Comparison of ENCODE assay signal across 8 cellular contexts in genomic region chr6:132161283-132161682, GRCh38.
DNase-seq lines count a peak whose midpoint lies in the region; ATAC-seq and TF ChIP-seq lines count a peak whose summit lies in the region.

No MANE protein-coding gene starts in this region.

- H3K27ac Mint-ChIP-seq in HFFc6 = no peak overlapping the region

- ATAC-seq in left lung (peak; percentile 81), HG02571 (IDR thresholded peaks at IDR 0.05; ENCODE audit: unreplicated experiment) (no peak)

- no peaks in the 10 kb centered on the region for H3K9me3 Mint-ChIP-seq in HFFc6

- H3K4me1 Mint-ChIP-seq in HFFc6 (ENCODE audit: low read depth) = peaks cover 32% of the 10 kb centered on the region

- no peak overlapping the region for H3K4me3 Mint-ChIP-seq in HFFc6

- no peak overlapping the region for H3K27ac ChIP-seq in A673 (ENCODE audit: low read depth, low read length, poor library complexity, severe bottlenecking)
- H3K27ac ChIP-seq in brain microvascular endothelial cell = no peak overlapping the region
- H3K27ac ChIP-seq in left lung = no peak overlapping the region

- CTCF ChIA-PET in A673 (lab: Charles Lee) = interaction anchor here (0.6 kb wide), 1 partner anchor 260 kb away, joined by 4 read pairs; no protein-coding TSS in a partner anchor

- H3K4me3 ChIP-seq in A673 (ENCODE audit: low read depth, low read length, poor library complexity, severe bottlenecking) (no peak overlapping the region), brain microvascular endothelial cell (ENCODE audit: low read depth, low read length) (no peak overlapping the region), left lung (no peak overlapping the region)

- H3K27me3 Mint-ChIP-seq in HFFc6 (ENCODE audit: insufficient read depth) = no peaks in the 10 kb centered on the region

- peak; percentile 64 for DNase-seq in A673 (ENCODE audit: low spot score)
- DNase-seq in HFFc6 = peak; percentile 59
- peak; percentile 75 for DNase-seq in brain microvascular endothelial cell
- DNase-seq in left lung = no peak
- no peak for DNase-seq in activated CD4-positive, alpha-beta T cell treated with anti-CD3 and anti-CD28 coated beads, Interleukin-2, amount 50 U/mL, for 4 hours
- no peak for DNase-seq in activated CD8-positive, alpha-beta memory T cell treated with anti-CD3 and anti-CD28 coated beads, Interleukin-2, amount 50 U/mL, for 4 hours
- DNase-seq in NCI-H2081 treated with DMSO at 0.1 percent for 48 hours (lab: John Stamatoyannopoulos, UW) = no peak

- H3K36me3 Mint-ChIP-seq in HFFc6 (ENCODE audit: low read depth) = peaks cover 4% of the 10 kb centered on the region

- no peaks in the 10 kb centered on the region for H3K36me3 ChIP-seq in A673 (ENCODE audit: insufficient read depth, low read length, poor library complexity, severe bottlenecking)
- no peaks in the 10 kb centered on the region for H3K36me3 ChIP-seq in brain microvascular endothelial cell (replicated peaks)
- H3K36me3 ChIP-seq in left lung = no peaks in the 10 kb centered on the region

- no TSS peak for BruUV-seq in A673 (replicated peaks; lab: Mats Ljungman, UMichigan)

- in situ Hi-C loops in brain microvascular endothelial cell (cut with HindIII; ENCODE audit: low pct_ligation_motif_present, low sequenced_read_pairs) = no loop called here

- no peaks in the 10 kb centered on the region for H3K4me1 ChIP-seq in A673 (ENCODE audit: insufficient read depth, low read length, poor library complexity, severe bottlenecking)
- H3K4me1 ChIP-seq in left lung = no peaks in the 10 kb centered on the region

- intact Hi-C loops in A673 (cut with micrococcal nuclease; ENCODE audit: unreplicated experiment) (loop anchor here (1.0 to 10.0 kb wide), 2 partner anchors 206 to 236 kb away; partner anchors contain the start of gene CCN2), left lung (cut with DNase I) (no loop called here)

- TF ChIP-seq CTCF in A673 (conservative IDR thresholded peaks at IDR 0.05; ENCODE audit: low read depth, low read length) = peak; percentile 66
- TF ChIP-seq CTCF in HFFc6 (IDR thresholded peaks at IDR 0.05) = peak; percentile 82
- TF ChIP-seq CTCF in brain microvascular endothelial cell (IDR thresholded peaks at IDR 0.05; ENCODE audit: low read depth, low read length, missing control alignments) = peak; percentile 73
- peak; percentile 31 to 50 for TF ChIP-seq CTCF in left lung (IDR thresholded peaks at IDR 0.05)

- H3K9me3 ChIP-seq in A673 (ENCODE audit: low read depth, low read length, poor library complexity, severe bottlenecking) (peaks cover 5% of the 10 kb centered on the region), left lung (no peaks in the 10 kb centered on the region)

- H3K27me3 ChIP-seq in A673 (replicated peaks; ENCODE audit: insufficient read depth, low read depth, low read length, poor library complexity) = no peaks in the 10 kb centered on the region
- H3K27me3 ChIP-seq in brain microvascular endothelial cell (replicated peaks) = no peaks in the 10 kb centered on the region
- no peaks in the 10 kb centered on the region for H3K27me3 ChIP-seq in left lung

- POLR2A ChIA-PET in A673 (lab: Charles Lee; ENCODE audit: low non-redundant PET) = no interaction called here

Comparison
In these comparisons a context has a peak if more than half of its experiments do, and no peak if none do; other contexts are left out.
1. DNase-seq: peak in A673 (single experiment), HFFc6 (single experiment) and brain microvascular endothelial cell (single experiment); none in left lung (0 of 2), activated CD4-positive, alpha-beta T cell treated with anti-CD3 and anti-CD28 coated beads, Interleukin-2, amount 50 U/mL, for 4 hours (0 of 2), activated CD8-positive, alpha-beta memory T cell treated with anti-CD3 and anti-CD28 coated beads, Interleukin-2, amount 50 U/mL, for 4 hours (single experiment) and NCI-H2081 treated with DMSO at 0.1 percent for 48 hours (single experiment).
2. Peak in every context shown above with its lines, with median percentiles within 50 percentile points of each other: CTCF ChIP-seq.